ENCODE assay signal across 11 cellular contexts in genomic region chr2:48620604-48621003, GRCh38.
"Had no signal": no experiment of that assay in that cellular context is flagged by ENCODE, and none has a peak within 500 bp of the region (broad histone marks: within the 10 kb centered on the region; RNA-seq: fewer than 3 reads in every experiment).

No MANE protein-coding gene starts in this region.

- FAIRE-seq: H1, H54 had no signal

- ATAC-seq: GM23338, HCT116 had no signal

- H3K4me1 ChIP-seq: HAP-1 had no signal

- H3K9me3 ChIP-seq: HAP-1 had no signal

- DNase-seq: GM23248, GOT3, H7, H9, HCEC 1CT, HFFc6 had no signal

- H3K4me3 ChIP-seq: GM23248, GM23338, HAP-1 had no signal

- H3K4me2 ChIP-seq: GM23338 had no signal

- H3K36me3 ChIP-seq: HAP-1 had no signal

- H3K27ac ChIP-seq: GM23248 had no signal
